In the genomic region with DNA sequence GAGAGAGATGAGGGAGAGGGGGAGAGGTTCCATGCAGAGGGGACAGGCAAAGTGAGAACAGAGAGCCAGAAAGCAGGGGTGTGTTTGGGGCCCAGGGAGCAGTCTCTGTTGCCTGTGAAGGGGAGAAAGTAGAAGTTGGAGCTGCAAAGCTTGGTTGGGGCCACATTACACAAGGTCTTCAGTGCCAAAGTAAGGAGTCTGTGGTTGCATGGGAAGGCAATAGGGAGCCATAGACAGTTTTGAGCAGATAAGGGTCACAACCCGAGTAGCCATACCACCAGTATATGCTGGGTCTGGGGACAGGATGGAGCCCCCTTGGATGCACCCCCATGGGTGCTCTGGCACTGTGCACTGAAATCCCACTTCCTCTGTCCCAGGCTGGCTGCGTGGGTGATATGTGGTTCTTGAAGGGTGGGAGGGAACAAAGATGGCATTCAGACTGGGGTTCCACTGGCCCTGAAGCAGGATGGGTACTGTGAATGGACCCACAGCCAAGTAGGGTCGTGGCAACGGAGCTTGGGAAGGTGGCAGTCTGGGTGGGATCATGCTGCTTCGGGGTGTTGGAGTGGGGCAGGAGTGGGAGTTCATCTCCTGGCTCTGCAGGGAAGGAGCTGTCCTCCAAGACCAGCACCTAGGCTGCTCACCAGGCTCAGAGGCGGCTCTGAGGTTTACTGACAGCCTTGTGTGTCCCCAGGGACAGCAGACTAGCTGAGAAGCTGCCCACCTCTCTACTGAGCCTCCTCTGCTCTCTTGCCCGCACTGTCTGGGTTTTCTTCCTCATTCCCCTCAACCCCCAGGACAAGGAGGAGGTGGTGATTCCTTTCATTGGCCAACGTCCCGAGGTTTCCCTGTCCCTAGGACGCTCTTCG, we compare ENCODE assay signal across 32 cellular contexts. TPM values are rescaled to one million over a fixed set of nuclear protein-coding genes. Genes with fewer than 3 reads are reported as not detected.
A peak's percentile ranks its signal among the peaks of the same experiment; 100 is the strongest.
DNase-seq lines count a peak whose midpoint lies in the region; ATAC-seq, FAIRE-seq and TF ChIP-seq lines count a peak whose summit lies in the region.
"Had no signal": no experiment of that assay in that cellular context is flagged by ENCODE, and none has a peak within 500 bp of the region (broad histone marks: within the 10 kb centered on the region; RNA-seq: fewer than 3 reads in every experiment).

No MANE protein-coding gene starts in this region.

- TF ChIP-seq CTCF in DND-41 (IDR thresholded peaks at IDR 0.05; ENCODE audit: borderline replicate concordance, extremely low read depth, low read length, poor library complexity, severe bottlenecking): no peak
- TF ChIP-seq CTCF in K562 (IDR thresholded peaks at IDR 0.05 in 2 of 3, conservative IDR thresholded peaks at IDR 0.05 in 1 of 3; ENCODE audit: insufficient read depth in 2 of 3, low read depth in 1 of 3, low read length in 3 of 3): no peak
- TF ChIP-seq CTCF in neural crest cell (conservative IDR thresholded peaks at IDR 0.05): no peak
- no peak for TF ChIP-seq CTCF in ovary (IDR thresholded peaks at IDR 0.05)

- H3K4me3 ChIP-seq in DND-41 (ENCODE audit: low read depth in 1 of 2, low read length in 2 of 2): no peak overlapping the region
- no peak overlapping the region; the same call in 1 of the 2 replicates for H3K4me3 ChIP-seq in HUES6 (ENCODE audit: low read depth, low read length)
- no peak overlapping the region for H3K4me3 ChIP-seq in K562
- no peak overlapping the region for H3K4me3 ChIP-seq in ovary
- H3K4me3 ChIP-seq: adrenal gland, body of pancreas, esophagus squamous epithelium, GM23248, heart left ventricle had no signal

- H3K27ac Mint-ChIP-seq in neural crest cell (ENCODE audit: unreplicated experiment): peak overlapping the region; percentile 75
- H3K27ac Mint-ChIP-seq: activated CD4-positive, alpha-beta memory T cell treated with anti-CD3 and anti-CD28 coated beads for 36 hours; activated T-cell treated with anti-CD3 and anti-CD28 coated beads, Interleukin-2, amount 50 U/mL, for 72 hours; T-helper 1 cell treated with Interleukin-12 subunit alpha and Interleukin-12 subunit beta and Interleukin-4 antibody, amounts not matched to agents 30 μg/mL and 1 μg/mL, for 36 hours had no signal

- H3K27me3 ChIP-seq in DND-41 (ENCODE audit: insufficient read depth, low read length, poor library complexity): no peaks in the 10 kb centered on the region
- no peaks in the 10 kb centered on the region for H3K27me3 ChIP-seq in HUES6 (ENCODE audit: control insufficient read depth, insufficient read depth, low read length)
- H3K27me3 ChIP-seq in K562 (ENCODE audit: control insufficient read depth in 2 of 2, insufficient read depth in 2 of 2, low read length in 2 of 2): peaks cover 2 to 16% of the 10 kb centered on the region in 2 experiments; a peak in 3 of 5 replicates
- H3K27me3 ChIP-seq in ovary: no peaks in the 10 kb centered on the region

- H3K9me1 ChIP-seq in K562 (ENCODE audit: control insufficient read depth, insufficient read depth, low read length): no peaks in the 10 kb centered on the region

- no peak overlapping the region for H2AFZ ChIP-seq in DND-41 (ENCODE audit: low read depth, low read length)
- H2AFZ ChIP-seq in K562 (ENCODE audit: low read depth, low read length): peak overlapping the region; percentile 29
- H2AFZ ChIP-seq: GM23248 had no signal

- intact Hi-C loops in K562 (cut with micrococcal nuclease) (no loop called here), ovary (cut with DNase I) (no loop called here)

- POLR2A ChIA-PET in K562 (lab: Yijun Ruan, JAX): interaction anchor here (0.6 to 1.6 kb wide), 3 partner anchors 9 to 21 kb away, joined by 3 to 6 read pairs (median 3); no protein-coding TSS in a partner anchor

- in situ Hi-C loops in K562 (cut with MboI): no loop called here

- H3K4me1 Mint-ChIP-seq in neural crest cell: peaks cover 32% of the 10 kb centered on the region

- peaks cover 3% of the 10 kb centered on the region for H4K20me1 ChIP-seq in DND-41 (ENCODE audit: insufficient read depth, low read length)
- H4K20me1 ChIP-seq in K562 (replicated peaks; ENCODE audit: control insufficient read depth, insufficient read depth, low read length): no peaks in the 10 kb centered on the region

- TF ChIP-seq EP300 in K562 (IDR thresholded peaks at IDR 0.05; ENCODE audit: low read length) (no peak), ovary (IDR thresholded peaks at IDR 0.05) (no peak)

- H3K27ac ChIP-seq in DND-41 (ENCODE audit: low read length): no peak overlapping the region
- H3K27ac ChIP-seq in HUES6 (ENCODE audit: low read depth, low read length): no peak overlapping the region
- no peak overlapping the region for H3K27ac ChIP-seq in K562 (ENCODE audit: extremely low read depth, low read depth, low read length)
- no peak overlapping the region for H3K27ac ChIP-seq in ovary
- H3K27ac ChIP-seq: adrenal gland, body of pancreas, esophagus squamous epithelium, foreskin keratinocyte, GM23248, heart left ventricle, HL-60 had no signal

- H3K36me3 ChIP-seq in DND-41 (ENCODE audit: insufficient read depth, low read length): no peaks in the 10 kb centered on the region
- peaks cover 7% of the 10 kb centered on the region for H3K36me3 ChIP-seq in HUES6 (ENCODE audit: control insufficient read depth, insufficient read depth, low read length)
- H3K36me3 ChIP-seq in K562 (ENCODE audit: control insufficient read depth, insufficient read depth, low read length): no peaks in the 10 kb centered on the region
- no peaks in the 10 kb centered on the region for H3K36me3 ChIP-seq in ovary
- H3K36me3 ChIP-seq: adrenal gland, esophagus squamous epithelium, heart left ventricle had no signal

- DNase-seq in DND-41 (no peak), K562 (ENCODE audit: extremely low read depth in 1 of 4, low spot score in 3 of 4) (no peak), neural crest cell (ENCODE audit: low read depth, low spot score) (no peak), OCI-M2 (lab: John Stamatoyannopoulos, UW; ENCODE audit: unreplicated experiment) (no peak), ovary (no peak), DMS53 treated with DMSO at 0.1 percent for 48 hours (lab: John Stamatoyannopoulos, UW; ENCODE audit: unreplicated experiment) (no peak)
- DNase-seq: activated CD4-positive, alpha-beta memory T cell treated with anti-CD3 and anti-CD28 coated beads for 36 hours; activated CD4-positive, CD25-positive, alpha-beta regulatory T cell treated with anti-CD3 and anti-CD28 coated beads, Interleukin-2, amount 50 U/mL, for 72 hours; activated T-cell treated with anti-CD3 and anti-CD28 coated beads, Interleukin-2, amount 50 U/mL, for 72 hours; adrenal gland; body of pancreas; COR-L47; DMS53; esophagus squamous epithelium; foreskin keratinocyte; GM23248; heart left ventricle; Kasumi-1; NCI-H1048; NCI-H2107; NCI-H345; nucleus accumbens; stimulated activated CD4-positive, alpha-beta T cell treated with anti-CD3 and anti-CD28 coated beads, Interleukin-4, amount 100 ng/mL, for 24 hours; trophoblast cell had no signal

- no peak for TF ChIP-seq POLR2A in K562 (conservative IDR thresholded peaks at IDR 0.05)
- TF ChIP-seq POLR2A in ovary (IDR thresholded peaks at IDR 0.05): no peak

- no peaks in the 10 kb centered on the region for H3K36me3 Mint-ChIP-seq in neural crest cell (ENCODE audit: low read depth)
- H3K36me3 Mint-ChIP-seq: activated CD4-positive, alpha-beta memory T cell treated with anti-CD3 and anti-CD28 coated beads for 36 hours had no signal

- H3K9me3 Mint-ChIP-seq in neural crest cell: no peaks in the 10 kb centered on the region
- H3K9me3 Mint-ChIP-seq: activated CD4-positive, alpha-beta memory T cell treated with anti-CD3 and anti-CD28 coated beads for 36 hours; activated T-cell treated with anti-CD3 and anti-CD28 coated beads, Interleukin-2, amount 50 U/mL, for 72 hours; T-helper 1 cell treated with Interleukin-12 subunit alpha and Interleukin-12 subunit beta and Interleukin-4 antibody, amounts not matched to agents 30 μg/mL and 1 μg/mL, for 36 hours had no signal

- peak overlapping the region; percentile 20 for H3K4me3 Mint-ChIP-seq in neural crest cell
- H3K4me3 Mint-ChIP-seq: activated CD4-positive, alpha-beta memory T cell treated with anti-CD3 and anti-CD28 coated beads for 36 hours; activated T-cell treated with anti-CD3 and anti-CD28 coated beads, Interleukin-2, amount 50 U/mL, for 72 hours; T-helper 1 cell treated with Interleukin-12 subunit alpha and Interleukin-12 subunit beta and Interleukin-4 antibody, amounts not matched to agents 30 μg/mL and 1 μg/mL, for 36 hours had no signal

- FAIRE-seq in K562 (lab: Jason Lieb, UNC): no peak
- FAIRE-seq: G401.6, keratinocyte, RCC 7860, TTC549 had no signal

- H3K4me1 ChIP-seq in DND-41 (ENCODE audit: insufficient read depth, low read length) (no peaks in the 10 kb centered on the region), HUES6 (ENCODE audit: control insufficient read depth, insufficient read depth, low read length) (peaks cover 60% of the 10 kb centered on the region), K562 (replicated peaks in 1 of 2; ENCODE audit: control insufficient read depth in 2 of 2, insufficient read depth in 2 of 2, low read length in 2 of 2) (peaks cover 29 to 58% of the 10 kb centered on the region in 2 experiments), ovary (ENCODE audit: insufficient read depth) (no peaks in the 10 kb centered on the region)
- H3K4me1 ChIP-seq: foreskin keratinocyte had no signal

- H3K27me3 Mint-ChIP-seq in neural crest cell (ENCODE audit: low read depth): peaks cover 10% of the 10 kb centered on the region

- ATAC-seq in DND-41 (ENCODE audit: insufficient read depth, low read depth) (peak; percentile 54; the same call in 1 of the 3 replicates), K562 (no peak), GM18858 (IDR thresholded peaks at IDR 0.05; ENCODE audit: unreplicated experiment) (no peak)
- ATAC-seq: activated T-cell treated with anti-CD3 and anti-CD28 coated beads, Interleukin-2, amount 50 U/mL, for 72 hours; body of pancreas; foreskin keratinocyte; heart left ventricle had no signal

- 19% methylated on average over 11 of the region's 11 CpGs for WGBS in K562 (ENCODE audit: insufficient coverage, low coverage, missing lambda C conversion rate)
- WGBS in ovary, 3 donors: 53 to 66% (median 56%) methylated on average over 11 of the region's 11 CpGs

- H3K9ac ChIP-seq in DND-41 (ENCODE audit: low read depth, low read length) (no peak overlapping the region), HUES6 (ENCODE audit: low read length) (peak overlapping the region; percentile 46), K562 (ENCODE audit: insufficient read depth in 1 of 2, low read depth in 2 of 2, low read length in 2 of 2) (peak overlapping the region in 1 of 2 experiments; percentile 80; a peak in 2 of 4 replicates)
- H3K9ac ChIP-seq: GM23248 had no signal

- no peaks in the 10 kb centered on the region for H3K79me2 ChIP-seq in DND-41 (ENCODE audit: insufficient read depth, low read length)
- H3K79me2 ChIP-seq in K562 (ENCODE audit: control insufficient read depth, insufficient read depth, low read length): no peaks in the 10 kb centered on the region

- BruUV-seq in K562 (replicated peaks; lab: Mats Ljungman, UMichigan): no TSS peak

- no peaks in the 10 kb centered on the region for H3K9me3 ChIP-seq in DND-41 (ENCODE audit: insufficient read depth, low read length, severe bottlenecking)
- no peaks in the 10 kb centered on the region for H3K9me3 ChIP-seq in HUES6 (ENCODE audit: control insufficient read depth, insufficient read depth, low read depth, low read length)
- H3K9me3 ChIP-seq in K562 (replicated peaks; ENCODE audit: control insufficient read depth, insufficient read depth, low read depth, low read length): no peaks in the 10 kb centered on the region
- H3K9me3 ChIP-seq in ovary: no peaks in the 10 kb centered on the region
- H3K9me3 ChIP-seq: adrenal gland, body of pancreas, esophagus squamous epithelium, heart left ventricle had no signal

- TF ChIP-seq RAD21 in K562 (CRISPR knock-in tag; conservative IDR thresholded peaks at IDR 0.05 in 1 of 2, IDR thresholded peaks at IDR 0.05 in 1 of 2): no peak

- H3K4me2 ChIP-seq in DND-41 (ENCODE audit: insufficient read depth, low read length) (no peak overlapping the region), K562 (ENCODE audit: insufficient read depth, low read length) (no peak overlapping the region)

- CTCF ChIA-PET in K562 (lab: Yijun Ruan, JAX; ENCODE audit: low intra/inter-chr PET ratio): no interaction called here

RNA-seq across cellular contexts. Expression of a gene that starts 12.1 kb away (rescaled TPM):
- not detected in 2 replicates for total RNA-seq in K562 (2011; cell fraction: chromatin; rRNA removed; ENCODE audit: low replicate concordance)
- not detected in 2 replicates for total RNA-seq in K562 (2011; cell fraction: nucleolus; rRNA removed)
- total RNA-seq in K562 (2011; cell fraction: nucleoplasm; rRNA removed): not detected in 2 replicates
- total RNA-seq in K562 (2014; rRNA removed) (not detected in 2 replicates), K562 (2014; rRNA removed; fragmentation: Illumina TruSeq; extraction: Trizol) (0.04 TPM in 1 of 2 replicates, not detected in the other), K562 (2015; rRNA removed; fragmentation: Illumina TruSeq; extraction: Trizol) (under 0.01 TPM in 1 of 2 replicates, not detected in the other), K562 (2021) (not detected in 2 replicates), neural crest cell (9.7 TPM in 2 replicates), ovary (under 1 TPM in 5 of 7 donors, not detected in 2; under 0.01 to 0.33 (median 0.05) TPM)
- polyA plus RNA-seq in K562 (2011; rRNA removed) (0.01 TPM in 1 of 2 replicates, not detected in the other), K562 (2014; fragmentation: Illumina TruSeq; extraction: Trizol) (not detected in 2 replicates), K562 (2014; fragmentation: Nextera tagmentation; extraction: Ambion mirVana) (under 1 TPM in 1 of 2 experiments, not detected in 1; 0.01 TPM), K562 (2014; rRNA removed) (0.01 TPM in 1 of 2 replicates, not detected in the other), ovary (under 1 TPM; 0.01 to 0.12 TPM)
- 0.01 TPM in 1 of 2 replicates, not detected in the other for polyA plus RNA-seq in K562 (2011; cell fraction: cytosol; rRNA removed)
- polyA plus RNA-seq in K562 (2011; cell fraction: nucleus; rRNA removed): not detected in 2 replicates
- 0.01 TPM in 2 replicates for polyA plus RNA-seq in K562 (2012)
- not detected in 2 replicates for polyA minus RNA-seq in K562 (2011; rRNA and poly(A)+ RNA removed)
- not detected in 2 replicates for polyA minus RNA-seq in K562 (2011; cell fraction: cytosol; rRNA and poly(A)+ RNA removed)
- polyA minus RNA-seq in K562 (2011; cell fraction: nucleus; rRNA and poly(A)+ RNA removed): not detected in 2 replicates
- total RNA-seq: body of pancreas, esophagus squamous epithelium, foreskin keratinocyte had no signal
- polyA plus RNA-seq: foreskin keratinocyte, keratinocyte had no signal

RNA-seq across cellular contexts. Expression of a gene that starts 22.6 kb away (rescaled TPM):
- total RNA-seq in K562 (2011; cell fraction: chromatin; rRNA removed; ENCODE audit: low replicate concordance): 61.6 and 182 TPM in 2 replicates
- total RNA-seq in K562 (2011; cell fraction: nucleolus; rRNA removed): 209 and 213 TPM in 2 replicates
- total RNA-seq in K562 (2011; cell fraction: nucleoplasm; rRNA removed): 129 and 143 TPM in 2 replicates
- total RNA-seq in K562 (2014; rRNA removed) (286 and 326 TPM in 2 replicates), K562 (2014; rRNA removed; fragmentation: Illumina TruSeq; extraction: Trizol) (69.7 and 100 TPM in 2 replicates), K562 (2015; rRNA removed; fragmentation: Illumina TruSeq; extraction: Trizol) (143 TPM in 2 replicates), K562 (2021) (211 and 212 TPM in 2 replicates), neural crest cell (106 and 111 TPM in 2 replicates), ovary (10 to 100 TPM; 21.1 to 35.9 (median 27.8) TPM)
- polyA plus RNA-seq in K562 (2011; rRNA removed) (138 and 190 TPM in 2 replicates), K562 (2014; fragmentation: Illumina TruSeq; extraction: Trizol) (185 and 189 TPM in 2 replicates), K562 (2014; fragmentation: Nextera tagmentation; extraction: Ambion mirVana) (10 to 100 TPM; 12.4 to 25.9 TPM), K562 (2014; rRNA removed) (270 and 279 TPM in 2 replicates), ovary (10 to 100 TPM; 13.0 to 34.6 TPM)
- 297 and 419 TPM in 2 replicates for polyA plus RNA-seq in K562 (2011; cell fraction: cytosol; rRNA removed)
- polyA plus RNA-seq in K562 (2011; cell fraction: nucleus; rRNA removed): 289 and 315 TPM in 2 replicates
- 217 and 239 TPM in 2 replicates for polyA plus RNA-seq in K562 (2012)
- 95.3 and 109 TPM in 2 replicates for polyA minus RNA-seq in K562 (2011; rRNA and poly(A)+ RNA removed)
- polyA minus RNA-seq in K562 (2011; cell fraction: cytosol; rRNA and poly(A)+ RNA removed): 94.6 and 115 TPM in 2 replicates
- 71.6 and 96.6 TPM in 2 replicates for polyA minus RNA-seq in K562 (2011; cell fraction: nucleus; rRNA and poly(A)+ RNA removed)

RNA-seq across cellular contexts. Expression of a gene that starts 32.3 kb away (rescaled TPM):
- 54.8 and 123 TPM in 2 replicates for total RNA-seq in K562 (2011; cell fraction: chromatin; rRNA removed; ENCODE audit: low replicate concordance)
- 175 TPM in 2 replicates for total RNA-seq in K562 (2011; cell fraction: nucleolus; rRNA removed)
- total RNA-seq in K562 (2011; cell fraction: nucleoplasm; rRNA removed): 116 and 126 TPM in 2 replicates
- total RNA-seq in K562 (2014; rRNA removed) (89.3 and 118 TPM in 2 replicates), K562 (2014; rRNA removed; fragmentation: Illumina TruSeq; extraction: Trizol) (15.5 and 26.8 TPM in 2 replicates), K562 (2015; rRNA removed; fragmentation: Illumina TruSeq; extraction: Trizol) (53.7 and 57.5 TPM in 2 replicates), K562 (2021) (81.6 and 85.8 TPM in 2 replicates), neural crest cell (36.0 and 36.9 TPM in 2 replicates), ovary (10 to 100 TPM; 24.5 to 53.2 (median 31.1) TPM)
- polyA plus RNA-seq in K562 (2011; rRNA removed) (48.5 and 76.2 TPM in 2 replicates), K562 (2014; fragmentation: Illumina TruSeq; extraction: Trizol) (81.4 and 99.0 TPM in 2 replicates), K562 (2014; fragmentation: Nextera tagmentation; extraction: Ambion mirVana) (10 to 100 TPM; 31.4 to 51.5 TPM), K562 (2014; rRNA removed) (105 TPM in 2 replicates), ovary (10 to 100 TPM in 1 of 2 donors, 1 to 10 TPM in 1; 5.9 to 38.2 TPM)
- polyA plus RNA-seq in K562 (2011; cell fraction: cytosol; rRNA removed): 121 and 255 TPM in 2 replicates
- polyA plus RNA-seq in K562 (2011; cell fraction: nucleus; rRNA removed): 125 and 161 TPM in 2 replicates
- 83.4 and 188 TPM in 2 replicates for polyA plus RNA-seq in K562 (2012)
- 17.2 and 22.0 TPM in 2 replicates for polyA minus RNA-seq in K562 (2011; rRNA and poly(A)+ RNA removed)
- polyA minus RNA-seq in K562 (2011; cell fraction: cytosol; rRNA and poly(A)+ RNA removed): 47.0 and 66.3 TPM in 2 replicates
- polyA minus RNA-seq in K562 (2011; cell fraction: nucleus; rRNA and poly(A)+ RNA removed): 18.8 and 20.9 TPM in 2 replicates

RNA-seq across cellular contexts. Expression of a gene that starts 39.6 kb away (rescaled TPM):
- total RNA-seq in K562 (2011; cell fraction: chromatin; rRNA removed; ENCODE audit: low replicate concordance): 3.1 and 10.3 TPM in 2 replicates
- total RNA-seq in K562 (2011; cell fraction: nucleolus; rRNA removed): 13.0 and 14.1 TPM in 2 replicates
- total RNA-seq in K562 (2011; cell fraction: nucleoplasm; rRNA removed): 7.6 and 11.3 TPM in 2 replicates
- 44.1 and 44.9 TPM in 2 replicates for total RNA-seq in K562 (2014; rRNA removed)
- 9.6 and 15.2 TPM in 2 replicates for total RNA-seq in K562 (2014; rRNA removed; fragmentation: Illumina TruSeq; extraction: Trizol)
- total RNA-seq in K562 (2015; rRNA removed; fragmentation: Illumina TruSeq; extraction: Trizol): 23.8 and 24.5 TPM in 2 replicates
- total RNA-seq in K562 (2021): 23.2 and 24.9 TPM in 2 replicates
- 35.2 and 64.0 TPM in 2 replicates for polyA plus RNA-seq in K562 (2011; rRNA removed)
- 96.3 and 104 TPM in 2 replicates for polyA plus RNA-seq in K562 (2011; cell fraction: cytosol; rRNA removed)
- 14.1 and 20.6 TPM in 2 replicates for polyA plus RNA-seq in K562 (2011; cell fraction: nucleus; rRNA removed)
- 26.0 and 39.2 TPM in 2 replicates for polyA plus RNA-seq in K562 (2012)
- 34.1 and 34.7 TPM in 2 replicates for polyA plus RNA-seq in K562 (2014; fragmentation: Illumina TruSeq; extraction: Trizol)
- 10 to 100 TPM; 10.6 to 16.4 TPM for polyA plus RNA-seq in K562 (2014; fragmentation: Nextera tagmentation; extraction: Ambion mirVana)
- 45.8 and 49.6 TPM in 2 replicates for polyA plus RNA-seq in K562 (2014; rRNA removed)
- 15.9 and 20.2 TPM in 2 replicates for polyA minus RNA-seq in K562 (2011; rRNA and poly(A)+ RNA removed)
- polyA minus RNA-seq in K562 (2011; cell fraction: cytosol; rRNA and poly(A)+ RNA removed): 14.4 and 33.6 TPM in 2 replicates
- polyA minus RNA-seq in K562 (2011; cell fraction: nucleus; rRNA and poly(A)+ RNA removed): 6.2 and 9.4 TPM in 2 replicates
- total RNA-seq in neural crest cell: 1.2 and 1.5 TPM in 2 replicates
- 10 to 100 TPM in 1 of 7 donors, 1 to 10 TPM in 6; 5.2 to 11.8 (median 6.3) TPM for total RNA-seq in ovary
- 1 to 10 TPM; 3.0 to 7.3 TPM for polyA plus RNA-seq in ovary

RNA-seq across cellular contexts. Expression of a gene that starts 48.9 kb away (rescaled TPM):
- total RNA-seq in K562 (2011; cell fraction: chromatin; rRNA removed; ENCODE audit: low replicate concordance): 25.1 and 57.8 TPM in 2 replicates
- total RNA-seq in K562 (2011; cell fraction: nucleolus; rRNA removed): 47.5 and 48.8 TPM in 2 replicates
- 32.2 and 35.3 TPM in 2 replicates for total RNA-seq in K562 (2011; cell fraction: nucleoplasm; rRNA removed)
- total RNA-seq in K562 (2014; rRNA removed) (11.6 and 14.7 TPM in 2 replicates), K562 (2014; rRNA removed; fragmentation: Illumina TruSeq; extraction: Trizol) (2.6 and 3.9 TPM in 2 replicates), K562 (2015; rRNA removed; fragmentation: Illumina TruSeq; extraction: Trizol) (6.1 and 6.7 TPM in 2 replicates), K562 (2021) (15.7 and 16.4 TPM in 2 replicates), neural crest cell (9.7 and 10.7 TPM in 2 replicates), ovary (10 to 100 TPM; 15.0 to 20.8 (median 17.5) TPM)
- polyA plus RNA-seq in K562 (2011; rRNA removed) (8.3 and 18.1 TPM in 2 replicates), K562 (2014; fragmentation: Illumina TruSeq; extraction: Trizol) (5.9 and 9.8 TPM in 2 replicates), K562 (2014; fragmentation: Nextera tagmentation; extraction: Ambion mirVana) (1 to 10 TPM in 1 of 2 experiments, under 1 TPM in 1; 0.69 to 1.3 TPM), K562 (2014; rRNA removed) (20.9 and 23.7 TPM in 2 replicates), ovary (10 to 100 TPM in 1 of 2 donors, 1 to 10 TPM in 1; 4.2 to 20.8 TPM)
- 18.0 and 19.5 TPM in 2 replicates for polyA plus RNA-seq in K562 (2011; cell fraction: cytosol; rRNA removed)
- 93.3 and 93.5 TPM in 2 replicates for polyA plus RNA-seq in K562 (2011; cell fraction: nucleus; rRNA removed)
- 11.8 and 19.7 TPM in 2 replicates for polyA plus RNA-seq in K562 (2012)
- 5.7 and 7.3 TPM in 2 replicates for polyA minus RNA-seq in K562 (2011; rRNA and poly(A)+ RNA removed)
- polyA minus RNA-seq in K562 (2011; cell fraction: cytosol; rRNA and poly(A)+ RNA removed): 3.5 and 14.7 TPM in 2 replicates
- 29.5 and 46.7 TPM in 2 replicates for polyA minus RNA-seq in K562 (2011; cell fraction: nucleus; rRNA and poly(A)+ RNA removed)
